ENCODE assay signal across 24 cellular contexts in the genomic region with DNA sequence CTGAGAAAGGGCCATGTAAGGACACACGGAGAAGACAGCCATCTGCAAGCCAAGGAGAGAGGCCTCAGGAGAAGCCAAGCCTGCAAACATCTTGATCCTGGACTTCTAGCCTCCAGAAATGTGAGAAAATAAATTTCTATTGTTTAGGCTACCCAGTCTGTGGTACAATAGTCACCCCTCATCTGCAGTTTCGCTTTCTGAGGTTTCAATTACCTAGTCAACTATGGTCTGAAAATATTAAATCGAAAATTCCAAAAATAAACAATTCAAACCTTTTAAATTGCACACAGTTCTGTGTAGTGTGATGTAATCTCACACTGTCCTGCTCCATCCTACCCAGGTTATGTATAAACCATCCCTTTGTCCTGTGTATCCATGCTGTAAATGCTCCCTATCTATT.
"Had no signal": no experiment of that assay in that cellular context is flagged by ENCODE, and none has a peak within 500 bp of the region (broad histone marks: within the 10 kb centered on the region; RNA-seq: fewer than 3 reads in every experiment).

No MANE protein-coding gene starts in this region.

- H3K4me3 Mint-ChIP-seq: activated CD4-positive, alpha-beta memory T cell treated with anti-CD3 and anti-CD28 coated beads for 36 hours; activated CD4-positive, alpha-beta T cell treated with anti-CD3 and anti-CD28 coated beads, Interleukin-2, amount 10 ng/mL, durations not matched to agents 7 days and 5 days; activated naive CD4-positive, alpha-beta T cell treated with anti-CD3 and anti-CD28 coated beads for 36 hours; activated naive CD8-positive, alpha-beta T cell treated with anti-CD3 and anti-CD28 coated beads, Interleukin-2, amount 10 ng/mL, durations not matched to agents 7 days and 5 days; activated T-cell treated with anti-CD3 and anti-CD28 coated beads, Interleukin-2, amount 50 U/mL, for 4 hours; activated T-helper 17 cell treated with anti-CD3 and anti-CD28 coated beads, Interleukin-2, amount 50 U/mL, for 72 hours; T-helper 17 cell had no signal

- ATAC-seq: activated T-cell treated with anti-CD3 and anti-CD28 coated beads, Interleukin-2, amount 50 U/mL, for 4 hours; activated T-helper 17 cell treated with anti-CD3 and anti-CD28 coated beads, Interleukin-2, amount 50 U/mL, for 72 hours; PC-3; T-helper 17 cell had no signal

- H3K4me3 ChIP-seq: adrenal gland, breast epithelium, MG63, SJSA1 had no signal

- H3K9me3 ChIP-seq: adrenal gland, breast epithelium, MG63, SJSA1 had no signal

- DNase-seq: activated CD4-positive, alpha-beta memory T cell treated with anti-CD3 and anti-CD28 coated beads for 36 hours; activated CD4-positive, alpha-beta T cell treated with anti-CD3 and anti-CD28 coated beads, Interleukin-2, amount 10 ng/mL, durations not matched to agents 7 days and 5 days; activated CD4-positive, CD25-positive, alpha-beta regulatory T cell; activated CD8-positive, alpha-beta memory T cell treated with anti-CD3 and anti-CD28 coated beads for 24 hours; activated gamma-delta T cell; activated naive CD4-positive, alpha-beta T cell treated with anti-CD3 and anti-CD28 coated beads for 36 hours; activated naive CD8-positive, alpha-beta T cell treated with anti-CD3 and anti-CD28 coated beads, Interleukin-2, amount 10 ng/mL, durations not matched to agents 7 days and 5 days; activated T-cell treated with anti-CD3 and anti-CD28 coated beads, Interleukin-2, amount 50 U/mL, for 4 hours; adrenal gland; aorta; caudate nucleus; MG63; NCI-H1105; NCI-H1436; NCI-H187; NCI-H2081; NCI-H510A treated with DMSO at 0.1 percent for 48 hours; PC-3; SHP77; T-helper 17 cell; T-helper 9 cell had no signal

- H3K9me3 Mint-ChIP-seq: activated CD4-positive, alpha-beta memory T cell treated with anti-CD3 and anti-CD28 coated beads for 36 hours; activated CD4-positive, alpha-beta T cell treated with anti-CD3 and anti-CD28 coated beads, Interleukin-2, amount 10 ng/mL, durations not matched to agents 7 days and 5 days; activated naive CD4-positive, alpha-beta T cell treated with anti-CD3 and anti-CD28 coated beads for 36 hours; activated naive CD8-positive, alpha-beta T cell treated with anti-CD3 and anti-CD28 coated beads, Interleukin-2, amount 10 ng/mL, durations not matched to agents 7 days and 5 days; activated T-cell treated with anti-CD3 and anti-CD28 coated beads, Interleukin-2, amount 50 U/mL, for 4 hours; activated T-helper 17 cell treated with anti-CD3 and anti-CD28 coated beads, Interleukin-2, amount 50 U/mL, for 72 hours had no signal

- H3K27ac ChIP-seq: adrenal gland, breast epithelium, SJSA1 had no signal

- H3K36me3 ChIP-seq: adrenal gland, breast epithelium had no signal

- H3K27me3 Mint-ChIP-seq: activated CD4-positive, alpha-beta memory T cell treated with anti-CD3 and anti-CD28 coated beads for 36 hours; activated CD4-positive, alpha-beta T cell treated with anti-CD3 and anti-CD28 coated beads, Interleukin-2, amount 10 ng/mL, durations not matched to agents 7 days and 5 days; activated naive CD8-positive, alpha-beta T cell treated with anti-CD3 and anti-CD28 coated beads, Interleukin-2, amount 10 ng/mL, durations not matched to agents 7 days and 5 days; activated T-helper 17 cell treated with anti-CD3 and anti-CD28 coated beads, Interleukin-2, amount 50 U/mL, for 72 hours; T-helper 17 cell had no signal

- H3K4me1 ChIP-seq: breast epithelium had no signal

- H3K27me3 ChIP-seq: adrenal gland, breast epithelium, MG63, SJSA1 had no signal

- H3K27ac Mint-ChIP-seq: activated CD4-positive, alpha-beta memory T cell treated with anti-CD3 and anti-CD28 coated beads for 36 hours; activated CD4-positive, alpha-beta T cell treated with anti-CD3 and anti-CD28 coated beads, Interleukin-2, amount 10 ng/mL, durations not matched to agents 7 days and 5 days; activated naive CD4-positive, alpha-beta T cell treated with anti-CD3 and anti-CD28 coated beads for 36 hours; activated naive CD8-positive, alpha-beta T cell treated with anti-CD3 and anti-CD28 coated beads, Interleukin-2, amount 10 ng/mL, durations not matched to agents 7 days and 5 days; activated T-helper 17 cell treated with anti-CD3 and anti-CD28 coated beads, Interleukin-2, amount 50 U/mL, for 72 hours; T-helper 17 cell had no signal
